14 cellular contexts compared by ENCODE assay signal in genomic region chr5:79330071-79330470, GRCh38.
"Had no signal": no experiment of that assay in that cellular context is flagged by ENCODE, and none has a peak within 500 bp of the region (broad histone marks: within the 10 kb centered on the region; RNA-seq: fewer than 3 reads in every experiment).

No MANE protein-coding gene starts in this region.

- H3K27ac ChIP-seq: body of pancreas, ovary, suprapubic skin, upper lobe of left lung had no signal

- H3K4me3 ChIP-seq: body of pancreas, ovary, suprapubic skin, upper lobe of left lung had no signal

- H3K9me3 ChIP-seq: body of pancreas, ovary, suprapubic skin, upper lobe of left lung had no signal

- DNase-seq: activated CD4-positive, alpha-beta T cell treated with anti-CD3 and anti-CD28 coated beads for 48 hours; activated effector memory CD4-positive, alpha-beta T cell treated with Interleukin-2 at 50 U/mL for 16 hours; amniotic stem cell; body of pancreas; kidney; left ventricle myocardium superior; ovary; stimulated activated CD4-positive, alpha-beta T cell treated with anti-CD3 and anti-CD28 coated beads, Interleukin-2, amount 100 ng/mL, for 48 hours; stimulated activated CD8-positive, alpha-beta memory T cell treated with anti-CD3 and anti-CD28 coated beads, Interleukin-4, amount 100 ng/mL, for 48 hours; stimulated activated naive CD8-positive, alpha-beta T cell treated with anti-CD3 and anti-CD28 coated beads, Interleukin-15, Interleukin-2, amounts not matched to agents 100 U/mL and 50 U/mL, for 24 hours; T1000; upper lobe of left lung had no signal

- ATAC-seq: body of pancreas; esophagus mucosa; left ventricle myocardium superior; stimulated activated naive CD8-positive, alpha-beta T cell treated with anti-CD3 and anti-CD28 coated beads, Interleukin-15, Interleukin-2, amounts not matched to agents 100 U/mL and 50 U/mL, for 24 hours had no signal

- H3K36me3 ChIP-seq: ovary, suprapubic skin, upper lobe of left lung had no signal

- H3K27me3 ChIP-seq: body of pancreas, ovary, suprapubic skin, upper lobe of left lung had no signal

- H3K4me1 ChIP-seq: body of pancreas, suprapubic skin, upper lobe of left lung had no signal
